ENCODE assay signal across 1 cellular context in genomic region chr18:61732854-61733253, GRCh38.
TF ChIP-seq lines count a peak whose summit lies in the region.

No MANE protein-coding gene starts in this region.

TF ChIP-seq in IMR-90, 13 proteins besides CTCF, POLR2A, EP300 and RAD21:
- TF ChIP-seq USF2 (IDR thresholded peaks at IDR 0.05; ENCODE audit: low read depth, low read length) (no peak), ELK1 (IDR thresholded peaks at IDR 0.05; ENCODE audit: borderline replicate concordance, low read depth, low read length) (no peak), MXI1 (IDR thresholded peaks at IDR 0.05; ENCODE audit: borderline replicate concordance, low read depth, low read length) (no peak), RFX5 (IDR thresholded peaks at IDR 0.05; ENCODE audit: low read depth, low read length) (no peak), MAFK (IDR thresholded peaks at IDR 0.05; ENCODE audit: low read depth, low read length) (no peak), FOS (IDR thresholded peaks at IDR 0.05; ENCODE audit: low read depth, low read length) (no peak), CHD1 (IDR thresholded peaks at IDR 0.05; ENCODE audit: low read depth, low read length) (no peak), BHLHE40 (IDR thresholded peaks at IDR 0.05; ENCODE audit: low read depth, low read length) (no peak), MAZ (IDR thresholded peaks at IDR 0.05; ENCODE audit: borderline replicate concordance, low read depth, low read length) (no peak), CEBPB (IDR thresholded peaks at IDR 0.05; ENCODE audit: low read depth, low read length) (no peak), NFE2L2 (IDR thresholded peaks at IDR 0.05; ENCODE audit: low read depth, low read length) (no peak), SMC3 (IDR thresholded peaks at IDR 0.05; ENCODE audit: low read depth, low read length) (no peak), RCOR1 (IDR thresholded peaks at IDR 0.05; ENCODE audit: insufficient replicate concordance, low read length) (no peak)
TF ChIP-seq in IMR-90: peak in this region for 0.
